ENCODE assay signal across 13 cellular contexts in the genomic region with DNA sequence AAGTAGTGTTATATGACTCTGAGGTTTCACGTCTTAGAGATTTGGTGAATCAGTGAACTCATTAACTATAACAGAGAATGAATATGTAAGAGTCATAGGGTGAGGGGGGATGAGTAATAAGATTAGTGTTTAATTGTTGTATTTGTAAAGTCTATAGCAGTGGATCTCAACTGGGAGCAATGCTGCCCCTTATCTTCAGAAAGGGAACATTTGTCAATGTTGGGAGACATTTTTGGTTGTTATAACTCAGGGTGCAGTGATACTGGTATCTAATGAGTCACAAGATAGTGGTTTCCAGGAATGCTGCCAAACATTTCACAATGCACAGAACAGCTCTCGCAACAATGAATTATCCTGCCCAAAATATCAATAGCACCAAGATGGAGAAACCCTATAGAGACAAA.
DNase-seq lines count a peak whose midpoint lies in the region; ATAC-seq and TF ChIP-seq lines count a peak whose summit lies in the region.
"Had no signal": no experiment of that assay in that cellular context is flagged by ENCODE, and none has a peak within 500 bp of the region (broad histone marks: within the 10 kb centered on the region; RNA-seq: fewer than 3 reads in every experiment).

No MANE protein-coding gene starts in this region.

- H3K36me3 Mint-ChIP-seq in activated CD8-positive, alpha-beta T cell treated with anti-CD3 and anti-CD28 coated beads, Interleukin-2, amount 10 ng/mL, durations not matched to agents 7 days and 5 days (ENCODE audit: low read depth) = no peaks in the 10 kb centered on the region

- H3K27me3 Mint-ChIP-seq in activated CD8-positive, alpha-beta T cell treated with anti-CD3 and anti-CD28 coated beads, Interleukin-2, amount 10 ng/mL, durations not matched to agents 7 days and 5 days (ENCODE audit: low read depth) = no peaks in the 10 kb centered on the region
- H3K27me3 Mint-ChIP-seq: activated B cell treated with CpG ODN at 0.5 μM for 24 hours had no signal

- peaks cover 7% of the 10 kb centered on the region for H3K9me3 Mint-ChIP-seq in activated CD8-positive, alpha-beta T cell treated with anti-CD3 and anti-CD28 coated beads, Interleukin-2, amount 10 ng/mL, durations not matched to agents 7 days and 5 days (ENCODE audit: insufficient read depth)
- H3K9me3 Mint-ChIP-seq: neural crest cell had no signal

- ATAC-seq in HG03432 (IDR thresholded peaks at IDR 0.05; ENCODE audit: unreplicated experiment) = no peak
- no peak for ATAC-seq in activated CD8-positive, alpha-beta T cell treated with anti-CD3 and anti-CD28 coated beads, Interleukin-2, amount 10 ng/mL, durations not matched to agents 7 days and 5 days
- ATAC-seq: gastrocnemius medialis had no signal

- CTCF ChIA-PET in activated CD8-positive, alpha-beta T cell treated with anti-CD3 and anti-CD28 coated beads, Interleukin-2, amount 10 ng/mL, durations not matched to agents 7 days and 5 days (lab: Charles Lee) = no interaction called here

- H3K4me3 Mint-ChIP-seq in activated CD8-positive, alpha-beta T cell treated with anti-CD3 and anti-CD28 coated beads, Interleukin-2, amount 10 ng/mL, durations not matched to agents 7 days and 5 days = no peak overlapping the region
- H3K4me3 Mint-ChIP-seq: activated B cell treated with CpG ODN at 0.5 μM for 24 hours, neural crest cell had no signal

- DNase-seq in NCI-H748 (lab: John Stamatoyannopoulos, UW; ENCODE audit: unreplicated experiment) = peak; percentile 8
- DNase-seq in NCI-H748 treated with DMSO at 0.1 percent for 48 hours (lab: John Stamatoyannopoulos, UW) = no peak
- peak; percentile 85 for DNase-seq in OCI-M1 (lab: John Stamatoyannopoulos, UW)
- DNase-seq in fibroblast of pulmonary artery (ENCODE audit: low read depth) = peak; percentile 96
- peak; percentile 84 for DNase-seq in stromal cell of bone marrow (ENCODE audit: low read depth)
- no peak for DNase-seq in activated CD8-positive, alpha-beta T cell treated with anti-CD3 and anti-CD28 coated beads, Interleukin-2, amount 10 ng/mL, durations not matched to agents 7 days and 5 days
- DNase-seq in caudate nucleus (lab: John Stamatoyannopoulos, UW) = no peak
- DNase-seq: activated B cell treated with CpG ODN at 0.5 μM for 24 hours; activated naive CD4-positive, alpha-beta T cell treated with anti-CD3 and anti-CD28 coated beads, Interleukin-2, amount 50 U/mL, for 16 hours; gastrocnemius medialis; NCI-H446 had no signal

- H3K4me3 ChIP-seq in fibroblast of pulmonary artery (replicated peaks; ENCODE audit: low read depth, low read length) = no peak overlapping the region
- H3K4me3 ChIP-seq: gastrocnemius medialis had no signal

- H3K27ac Mint-ChIP-seq in activated CD8-positive, alpha-beta T cell treated with anti-CD3 and anti-CD28 coated beads, Interleukin-2, amount 10 ng/mL, durations not matched to agents 7 days and 5 days = no peak overlapping the region
- H3K27ac Mint-ChIP-seq: activated B cell treated with CpG ODN at 0.5 μM for 24 hours had no signal

- peak; percentile 3 for TF ChIP-seq CTCF in fibroblast of pulmonary artery (IDR thresholded peaks at IDR 0.05; ENCODE audit: low read length, missing control alignments)

- H3K27ac ChIP-seq in caudate nucleus (ENCODE audit: low read depth, low read length) = no peak overlapping the region
- H3K27ac ChIP-seq: gastrocnemius medialis had no signal

- no peaks in the 10 kb centered on the region for H3K4me1 Mint-ChIP-seq in activated CD8-positive, alpha-beta T cell treated with anti-CD3 and anti-CD28 coated beads, Interleukin-2, amount 10 ng/mL, durations not matched to agents 7 days and 5 days (ENCODE audit: low read depth)
- H3K4me1 Mint-ChIP-seq: activated B cell treated with CpG ODN at 0.5 μM for 24 hours, neural crest cell had no signal

- POLR2A ChIA-PET in activated CD8-positive, alpha-beta T cell treated with anti-CD3 and anti-CD28 coated beads, Interleukin-2, amount 10 ng/mL, durations not matched to agents 7 days and 5 days (lab: Charles Lee) = no interaction called here

Comparison
In these comparisons a context has a peak if more than half of its experiments do, and no peak if none do; other contexts are left out.
1. DNase-seq: peak in NCI-H748 (single experiment), OCI-M1 (single experiment), fibroblast of pulmonary artery (single experiment) and stromal cell of bone marrow (single experiment); none in NCI-H748 treated with DMSO at 0.1 percent for 48 hours (single experiment), activated CD8-positive, alpha-beta T cell treated with anti-CD3 and anti-CD28 coated beads, Interleukin-2, amount 10 ng/mL, durations not matched to agents 7 days and 5 days (single experiment) and caudate nucleus (0 of 61).